8 cellular contexts compared by ENCODE assay signal in genomic region chr1:26035959-26036755, GRCh38. TPM values are rescaled to one million over a fixed set of nuclear protein-coding genes. Genes with fewer than 3 reads are reported as not detected.
A peak's percentile ranks its signal among the peaks of the same experiment; 100 is the strongest.
DNase-seq lines count a peak whose midpoint lies in the region; ATAC-seq and TF ChIP-seq lines count a peak whose summit lies in the region.

No MANE protein-coding gene starts in this region.

- TF ChIP-seq CTCF in CD8-positive, alpha-beta T cell (IDR thresholded peaks at IDR 0.05): peak; percentile 99

- H3K27ac ChIP-seq in CD8-positive, alpha-beta T cell (ENCODE audit: low read depth, low read length): peak overlapping the region; percentile 46

- H3K4me3 Mint-ChIP-seq in CD8-positive, alpha-beta T cell: peak overlapping the region; percentile 97
- peak overlapping the region; percentile 91 for H3K4me3 Mint-ChIP-seq in activated T-helper 1 cell treated with anti-CD3 and anti-CD28 coated beads, Interleukin-12 subunit alpha, Interleukin-12 subunit beta, Interleukin-2, Interleukin-4 antibody, amounts not matched to agents 30 ng/mL and 10 ng/mL and 1 ng/mL, durations not matched to agents 14 hours and 24 hours and 36 hours
- H3K4me3 Mint-ChIP-seq in naive B cell: peak overlapping the region; percentile 95 to 98 (median 96)

- no peaks in the 10 kb centered on the region for H3K27me3 ChIP-seq in CD8-positive, alpha-beta T cell (ENCODE audit: insufficient read depth, low read length)

- H3K27me3 Mint-ChIP-seq in CD8-positive, alpha-beta T cell (ENCODE audit: low read depth): no peaks in the 10 kb centered on the region
- peaks cover 29% of the 10 kb centered on the region for H3K27me3 Mint-ChIP-seq in activated T-helper 1 cell treated with anti-CD3 and anti-CD28 coated beads, Interleukin-12 subunit alpha, Interleukin-12 subunit beta, Interleukin-2, Interleukin-4 antibody, amounts not matched to agents 30 ng/mL and 10 ng/mL and 1 ng/mL, durations not matched to agents 14 hours and 24 hours and 36 hours (ENCODE audit: insufficient read depth)
- peaks cover 12 to 51% (median 14%) of the 10 kb centered on the region in 3 donors for H3K27me3 Mint-ChIP-seq in naive B cell

- peaks cover 11% of the 10 kb centered on the region for H3K4me1 ChIP-seq in CD8-positive, alpha-beta T cell (ENCODE audit: insufficient read depth, low read length)

- intact Hi-C loops in CD8-positive, alpha-beta T cell (cut with DNase I, micrococcal nuclease): loop anchor here (1.0 to 10.0 kb wide), 9 partner anchors 39 to 319 kb away; partner anchors contain the start of genes C1orf232 (in 1 of the 2), CEP85 (in 1 of the 2), CRYBG2 (in 1 of the 2) and PAFAH2 (in 1 of the 2)
- intact Hi-C loops in activated T-helper 1 cell treated with anti-CD3 and anti-CD28 coated beads, Interleukin-12 subunit alpha, Interleukin-12 subunit beta, Interleukin-2, Interleukin-4 antibody, amounts not matched to agents 30 ng/mL and 10 ng/mL and 1 ng/mL, durations not matched to agents 14 hours and 24 hours and 36 hours (cut with micrococcal nuclease): loop anchor here (1.0 to 5.0 kb wide), 9 partner anchors 38 to 381 kb away; partner anchors contain the start of genes AUNIP, PAFAH2, PDIK1L and UBXN11

- H3K27ac Mint-ChIP-seq in CD8-positive, alpha-beta T cell: peak overlapping the region; percentile 95
- peak overlapping the region; percentile 56 for H3K27ac Mint-ChIP-seq in activated T-helper 1 cell treated with anti-CD3 and anti-CD28 coated beads, Interleukin-12 subunit alpha, Interleukin-12 subunit beta, Interleukin-2, Interleukin-4 antibody, amounts not matched to agents 30 ng/mL and 10 ng/mL and 1 ng/mL, durations not matched to agents 14 hours and 24 hours and 36 hours
- H3K27ac Mint-ChIP-seq in naive B cell: peak overlapping the region in 5 of 6 donors; percentile 33 to 98 (median 60)

- POLR2A ChIA-PET in CD8-positive, alpha-beta T cell (lab: Charles Lee): no interaction called here

- H3K36me3 Mint-ChIP-seq in CD8-positive, alpha-beta T cell: peaks cover 5% of the 10 kb centered on the region
- H3K36me3 Mint-ChIP-seq in activated T-helper 1 cell treated with anti-CD3 and anti-CD28 coated beads, Interleukin-12 subunit alpha, Interleukin-12 subunit beta, Interleukin-2, Interleukin-4 antibody, amounts not matched to agents 30 ng/mL and 10 ng/mL and 1 ng/mL, durations not matched to agents 14 hours and 24 hours and 36 hours (ENCODE audit: low read depth): no peaks in the 10 kb centered on the region
- no peaks in the 10 kb centered on the region for H3K36me3 Mint-ChIP-seq in naive B cell

- H3K9me3 Mint-ChIP-seq in CD8-positive, alpha-beta T cell: no peaks in the 10 kb centered on the region
- H3K9me3 Mint-ChIP-seq in activated T-helper 1 cell treated with anti-CD3 and anti-CD28 coated beads, Interleukin-12 subunit alpha, Interleukin-12 subunit beta, Interleukin-2, Interleukin-4 antibody, amounts not matched to agents 30 ng/mL and 10 ng/mL and 1 ng/mL, durations not matched to agents 14 hours and 24 hours and 36 hours: no peaks in the 10 kb centered on the region
- no peaks in the 10 kb centered on the region for H3K9me3 Mint-ChIP-seq in naive B cell

- H3K36me3 ChIP-seq in CD8-positive, alpha-beta T cell (ENCODE audit: insufficient read depth, low read length): no peaks in the 10 kb centered on the region

- peak; percentile 70 for ATAC-seq in CD8-positive, alpha-beta T cell
- ATAC-seq in GM19372 (IDR thresholded peaks at IDR 0.05; ENCODE audit: low read depth, unreplicated experiment): peak; percentile 49
- peak; percentile 45 for ATAC-seq in HG03520 (IDR thresholded peaks at IDR 0.05; ENCODE audit: unreplicated experiment)
- peak; percentile 61 to 64 for ATAC-seq in naive B cell (ENCODE audit: low read depth in 2 of 2)

- peak overlapping the region; percentile 85 for H3K4me3 ChIP-seq in CD8-positive, alpha-beta T cell (ENCODE audit: low read depth, low read length)

- H3K9me3 ChIP-seq in CD8-positive, alpha-beta T cell (ENCODE audit: low read length): no peaks in the 10 kb centered on the region

- DNase-seq in CD8-positive, alpha-beta T cell: peak; percentile 53 to 88 (median 67)
- DNase-seq in OCI-M1 (lab: John Stamatoyannopoulos, UW) (peak; percentile 91), fibroblast of gingiva (ENCODE audit: low read depth) (peak; percentile 48), naive B cell (peak; percentile 75)
- DNase-seq in activated T-helper 1 cell treated with anti-CD3 and anti-CD28 coated beads, Interleukin-12 subunit alpha, Interleukin-12 subunit beta, Interleukin-2, Interleukin-4 antibody, amounts not matched to agents 30 ng/mL and 10 ng/mL and 1 ng/mL, durations not matched to agents 14 hours and 24 hours and 36 hours (ENCODE audit: low spot score): peak; percentile 74
- DNase-seq in stimulated activated CD8-positive, alpha-beta memory T cell treated with anti-CD3 and anti-CD28 coated beads, Interleukin-7, amount 100 ng/mL, for 48 hours (ENCODE audit: extremely low read depth in 1 of 2, low read depth in 1 of 2): peak; percentile 39 to 55

- peaks cover 8% of the 10 kb centered on the region for H3K4me1 Mint-ChIP-seq in CD8-positive, alpha-beta T cell (ENCODE audit: low read depth)
- peaks cover 17% of the 10 kb centered on the region for H3K4me1 Mint-ChIP-seq in activated T-helper 1 cell treated with anti-CD3 and anti-CD28 coated beads, Interleukin-12 subunit alpha, Interleukin-12 subunit beta, Interleukin-2, Interleukin-4 antibody, amounts not matched to agents 30 ng/mL and 10 ng/mL and 1 ng/mL, durations not matched to agents 14 hours and 24 hours and 36 hours (ENCODE audit: low read depth)
- peaks cover 7 to 21% (median 13%) of the 10 kb centered on the region in 3 donors for H3K4me1 Mint-ChIP-seq in naive B cell

- CTCF ChIA-PET in CD8-positive, alpha-beta T cell (lab: Charles Lee): interaction anchor here (0.6 to 3.9 kb wide), 27 partner anchors 8 to 381 kb away, joined by 3 to 15 read pairs (median 4); no protein-coding TSS in a partner anchor

RNA-seq across cellular contexts. Expression of gene SLC30A2, which starts 9.8 kb away (rescaled TPM):
- not detected for total RNA-seq in CD8-positive, alpha-beta T cell
- not detected in 2 replicates for total RNA-seq in activated T-helper 1 cell treated with anti-CD3 and anti-CD28 coated beads, Interleukin-12 subunit alpha, Interleukin-12 subunit beta, Interleukin-2, Interleukin-4 antibody, amounts not matched to agents 30 ng/mL and 10 ng/mL and 1 ng/mL, durations not matched to agents 14 hours and 24 hours and 36 hours
- not detected for polyA plus RNA-seq in naive B cell (ENCODE audit: low read depth in 6 of 6)

RNA-seq across cellular contexts. Expression of gene EXTL1, which starts 14.6 kb away (rescaled TPM):
- under 1 TPM; 0.08 to 0.11 TPM for total RNA-seq in CD8-positive, alpha-beta T cell
- 0.05 TPM in 1 of 2 replicates, not detected in the other for total RNA-seq in activated T-helper 1 cell treated with anti-CD3 and anti-CD28 coated beads, Interleukin-12 subunit alpha, Interleukin-12 subunit beta, Interleukin-2, Interleukin-4 antibody, amounts not matched to agents 30 ng/mL and 10 ng/mL and 1 ng/mL, durations not matched to agents 14 hours and 24 hours and 36 hours
- polyA plus RNA-seq in naive B cell (ENCODE audit: low read depth in 6 of 6): not detected

RNA-seq across cellular contexts. Expression of gene TRIM63, which starts 31.3 kb away (rescaled TPM):
- not detected for total RNA-seq in CD8-positive, alpha-beta T cell
- total RNA-seq in activated T-helper 1 cell treated with anti-CD3 and anti-CD28 coated beads, Interleukin-12 subunit alpha, Interleukin-12 subunit beta, Interleukin-2, Interleukin-4 antibody, amounts not matched to agents 30 ng/mL and 10 ng/mL and 1 ng/mL, durations not matched to agents 14 hours and 24 hours and 36 hours: not detected in 2 replicates
- not detected for polyA plus RNA-seq in naive B cell (ENCODE audit: low read depth in 6 of 6)

RNA-seq across cellular contexts. Expression of gene PAFAH2, which starts 38.3 kb away (rescaled TPM):
- 10 to 100 TPM in 1 of 2 experiments, 1 to 10 TPM in 1; 9.1 to 11.8 TPM for total RNA-seq in CD8-positive, alpha-beta T cell
- total RNA-seq in activated T-helper 1 cell treated with anti-CD3 and anti-CD28 coated beads, Interleukin-12 subunit alpha, Interleukin-12 subunit beta, Interleukin-2, Interleukin-4 antibody, amounts not matched to agents 30 ng/mL and 10 ng/mL and 1 ng/mL, durations not matched to agents 14 hours and 24 hours and 36 hours: 8.0 and 9.0 TPM in 2 replicates
- polyA plus RNA-seq in naive B cell (ENCODE audit: low read depth in 6 of 6): 1 to 10 TPM; 4.0 to 9.2 (median 7.7) TPM

Comparison
In these comparisons a context has a peak if more than half of its experiments do, and no peak if none do; other contexts are left out.
1. Peak in every context shown above with its lines: DNase-seq, ATAC-seq, H3K4me3 ChIP-seq and H3K27ac ChIP-seq.